ENCODE assay signal across 8 cellular contexts in the genomic region with DNA sequence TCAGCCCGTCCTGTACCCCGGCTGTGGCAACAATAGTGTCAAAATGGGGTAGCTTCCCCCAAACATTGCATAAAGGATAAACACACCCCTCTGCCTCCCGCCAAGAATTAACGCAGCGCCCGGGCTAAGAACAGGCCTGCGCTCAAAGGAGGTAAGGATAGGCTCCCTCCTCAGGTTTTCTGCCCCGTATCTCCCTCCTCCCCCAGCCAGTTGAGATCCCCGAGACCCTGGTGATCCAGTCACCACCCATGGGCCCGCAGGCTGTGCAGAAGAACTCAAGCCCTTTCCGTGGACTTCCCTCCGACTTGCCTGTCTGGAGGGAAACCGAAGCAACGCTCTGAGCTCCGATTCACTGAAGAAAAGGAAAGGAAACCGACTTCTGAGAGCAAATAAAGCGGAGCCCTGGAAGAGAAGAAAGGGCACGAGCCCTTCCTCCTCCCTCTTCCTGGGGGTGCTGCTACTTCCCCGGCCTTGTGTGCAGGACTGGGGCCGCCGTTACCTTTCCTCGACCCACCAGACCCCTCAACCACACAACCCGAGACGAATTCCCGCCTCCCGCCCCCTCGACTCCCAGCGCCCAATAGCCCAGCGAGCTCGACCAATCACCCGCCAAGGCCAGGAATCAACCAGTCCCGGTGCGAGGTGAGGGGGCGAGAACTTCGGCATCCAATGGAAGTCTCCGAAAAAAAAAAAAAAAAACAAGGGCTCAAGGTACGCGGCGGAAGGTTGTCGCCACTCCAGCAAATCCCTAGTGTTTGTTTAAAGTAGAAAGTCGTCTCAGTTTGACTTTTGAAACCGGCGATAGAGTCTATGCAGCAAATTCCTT. TPM values are rescaled to one million over a fixed set of nuclear protein-coding genes. Genes with fewer than 3 reads are reported as not detected.
DNase-seq lines count a peak whose midpoint lies in the region; ATAC-seq and TF ChIP-seq lines count a peak whose summit lies in the region.

A gene (minus strand): TSS at position 554 of the 826 bp plus-strand sequence. CDS start 1,989 bp downstream, outside the sequence.

- H3K27ac ChIP-seq in esophagus squamous epithelium: peak within 1 kb of the TSS; percentile 84 to 95 (median 92)

- peak; percentile 89 for ATAC-seq in GM21737 (IDR thresholded peaks at IDR 0.05; ENCODE audit: unreplicated experiment)

- H3K4me3 ChIP-seq in esophagus squamous epithelium: peak within 1 kb of the TSS; percentile 65 to 91 (median 76)

- DNase-seq in DMS53 treated with DMSO at 0.1 percent for 48 hours (lab: John Stamatoyannopoulos, UW; ENCODE audit: unreplicated experiment) (peak; percentile 53), KG1 (lab: John Stamatoyannopoulos, UW) (peak; percentile 89), esophagus squamous epithelium (lab: John Stamatoyannopoulos, UW) (peak; percentile 48), myocyte (ENCODE audit: low read depth) (peak; percentile 97)
- DNase-seq in activated T-cell treated with anti-CD3 and anti-CD28 coated beads, Interleukin-2, amount 50 U/mL, for 1 hour: peak; percentile 80
- DNase-seq in stimulated activated CD8-positive, alpha-beta memory T cell treated with anti-CD3 and anti-CD28 coated beads, Interleukin-7, amount 100 ng/mL, for 4 hours (ENCODE audit: low read depth in 2 of 2): peak; percentile 79 to 80

- H3K27me3 ChIP-seq in esophagus squamous epithelium: no peaks in the 10 kb centered on the region

- peaks cover 3 to 25% (median 5%) of the 10 kb centered on the region in 3 donors for H3K4me1 ChIP-seq in esophagus squamous epithelium

- TF ChIP-seq CTCF in esophagus squamous epithelium (IDR thresholded peaks at IDR 0.05): no peak

- 0% methylated on average over 22 to 30 of the region's 43 CpGs for WGBS in esophagus squamous epithelium, 2 donors

- H3K36me3 ChIP-seq in esophagus squamous epithelium: peaks cover 0 to 20% (median 4%) of the 10 kb centered on the region in 3 donors

- H3K9me3 ChIP-seq in esophagus squamous epithelium: no peaks in the 10 kb centered on the region

- peak in 1 of 4 donors; percentile 38 for TF ChIP-seq POLR2A in esophagus squamous epithelium (IDR thresholded peaks at IDR 0.05)

- intact Hi-C loops in esophagus squamous epithelium (cut with DNase I): no loop called here

TF ChIP-seq in PFSK-1, 5 proteins besides CTCF, POLR2A, EP300 and RAD21:
- TF ChIP-seq FOXP2 (optimal IDR thresholded peaks at IDR 0.05; ENCODE audit: borderline replicate concordance, extremely low read depth, extremely low read length, insufficient read depth) (no peak), SIN3A (IDR thresholded peaks at IDR 0.05; ENCODE audit: borderline replicate concordance, insufficient read depth, low read length) (0 out of 2 replicates have a peak, but pooled peaks have one; percentile 57), POLR2AphosphoS5 (IDR thresholded peaks at IDR 0.05; ENCODE audit: low read depth, low read length) (peak; percentile 94), TAF1 (IDR thresholded peaks at IDR 0.05; ENCODE audit: borderline replicate concordance, insufficient read depth, low read length) (peak; percentile 66; the same call in 1 of the 2 replicates)
TF ChIP-seq in PFSK-1: peak in this region for 3.

RNA-seq across cellular contexts. Expression of the gene that starts here (rescaled TPM):
- polyA plus RNA-seq in PFSK-1 (2012; ENCODE audit: insufficient read length, low read depth): 2.2 TPM
- total RNA-seq in esophagus squamous epithelium: 1 to 10 TPM; 1.6 to 7.0 (median 3.2) TPM
- total RNA-seq in myocyte: 0.51 and 0.73 TPM in 2 replicates
- polyA plus RNA-seq in myocyte (2012): 0.08 TPM

Comparison
In these comparisons a context has a peak if more than half of its experiments do, and no peak if none do; other contexts are left out.
1. Peak in every context shown above with its lines: DNase-seq, ATAC-seq, H3K4me3 ChIP-seq and H3K27ac ChIP-seq.
2. Peak in DNase-seq in myocyte; RNA of the gene not detected or under 1 TPM.